25 cellular contexts compared by ENCODE assay signal in genomic region chr1:6300342-6301141, GRCh38. TPM values are rescaled to one million over a fixed set of nuclear protein-coding genes. Genes with fewer than 3 reads are reported as not detected.
DNase-seq lines count a peak whose midpoint lies in the region; ATAC-seq and TF ChIP-seq lines count a peak whose summit lies in the region.
"Had no signal": no experiment of that assay in that cellular context is flagged by ENCODE, and none has a peak within 500 bp of the region (broad histone marks: within the 10 kb centered on the region; RNA-seq: fewer than 3 reads in every experiment).

No MANE protein-coding gene starts in this region.

- H3K4me3 ChIP-seq in breast epithelium = no peak overlapping the region
- H3K4me3 ChIP-seq in upper lobe of right lung = no peak overlapping the region
- H3K4me3 ChIP-seq: BLaER1 treated with 17β-estradiol and CSF1 and Interleukin-3, amounts not matched to agents 10 nM and 100 nM; tibial artery had no signal

- CTCF ChIA-PET in MCF 10A (lab: Yijun Ruan, JAX) = interaction anchor here (0.6 to 0.8 kb wide), 4 partner anchors 35 to 112 kb away, joined by 3 to 8 read pairs (median 4); no protein-coding TSS in a partner anchor

- DNase-seq in MCF 10A (ENCODE audit: unreplicated experiment) = peak; percentile 52
- no peak for DNase-seq in breast epithelium (ENCODE audit: low spot score in 2 of 2)
- DNase-seq in dermis blood vessel endothelial cell = peak; percentile 23
- peak; percentile 22 for DNase-seq in iris pigment epithelial cell (ENCODE audit: low read depth)
- DNase-seq in upper lobe of right lung = no peak
- no peak for DNase-seq in GM19238 (ENCODE audit: insufficient read length, low spot score)
- DNase-seq: 8988T; activated CD4-positive, alpha-beta T cell treated with anti-CD3 and anti-CD28 coated beads, Interleukin-2, amount 50 U/mL, for 48 hours; activated naive CD8-positive, alpha-beta T cell treated with anti-CD3 and anti-CD28 coated beads, Interleukin-2, amount 10 ng/mL, durations not matched to agents 7 days and 5 days; activated T-cell treated with anti-CD3 and anti-CD28 coated beads, Interleukin-2, amount 50 U/mL, for 48 hours; DMS153; head of caudate nucleus; midbrain; NCI-H187 treated with DMSO at 0.1 percent for 48 hours; NCI-H524; stimulated activated CD4-positive, alpha-beta T cell treated with anti-CD3 and anti-CD28 coated beads, Interleukin-4, amount 100 ng/mL, for 24 hours; stimulated activated CD8-positive, alpha-beta memory T cell treated with anti-CD3 and anti-CD28 coated beads, Interleukin-4, amount 100 ng/mL, for 48 hours; tibial artery had no signal

- H3K27me3 Mint-ChIP-seq in MCF 10A (ENCODE audit: insufficient read depth, unreplicated experiment) = no peaks in the 10 kb centered on the region
- H3K27me3 Mint-ChIP-seq: activated naive CD8-positive, alpha-beta T cell treated with anti-CD3 and anti-CD28 coated beads, Interleukin-2, amount 10 ng/mL, durations not matched to agents 7 days and 5 days had no signal

- H3K4me1 Mint-ChIP-seq in MCF 10A (ENCODE audit: insufficient read depth, unreplicated experiment) = peaks cover 49% of the 10 kb centered on the region

- intact Hi-C loops in MCF 10A (cut with micrococcal nuclease) = no loop called here
- intact Hi-C loops in breast epithelium (cut with DNase I; ENCODE audit: low total_unique reads) = no loop called here
- intact Hi-C loops in upper lobe of right lung (cut with DNase I) = no loop called here

- TF ChIP-seq CTCF in MCF 10A (IDR thresholded peaks at IDR 0.05; ENCODE audit: unreplicated experiment) (no peak), breast epithelium (IDR thresholded peaks at IDR 0.05) (no peak), upper lobe of right lung (IDR thresholded peaks at IDR 0.05) (no peak)

- peaks cover 20% of the 10 kb centered on the region for H3K36me3 Mint-ChIP-seq in MCF 10A (ENCODE audit: insufficient read depth, unreplicated experiment)

- H3K9me3 Mint-ChIP-seq in MCF 10A (ENCODE audit: unreplicated experiment) = no peaks in the 10 kb centered on the region
- H3K9me3 Mint-ChIP-seq: activated naive CD8-positive, alpha-beta T cell treated with anti-CD3 and anti-CD28 coated beads, Interleukin-2, amount 10 ng/mL, durations not matched to agents 7 days and 5 days had no signal

- no peaks in the 10 kb centered on the region for H3K4me1 ChIP-seq in breast epithelium
- no peaks in the 10 kb centered on the region for H3K4me1 ChIP-seq in upper lobe of right lung
- H3K4me1 ChIP-seq: tibial artery had no signal

- H3K27ac ChIP-seq in breast epithelium (no peak overlapping the region), upper lobe of right lung (no peak overlapping the region)
- H3K27ac ChIP-seq: BLaER1 treated with 17β-estradiol and CSF1 and Interleukin-3, amounts not matched to agents 10 nM and 100 nM; tibial artery had no signal

- peak overlapping the region; percentile 54 for H3K4me3 Mint-ChIP-seq in MCF 10A (ENCODE audit: unreplicated experiment)
- H3K4me3 Mint-ChIP-seq: activated naive CD8-positive, alpha-beta T cell treated with anti-CD3 and anti-CD28 coated beads, Interleukin-2, amount 10 ng/mL, durations not matched to agents 7 days and 5 days had no signal

- ATAC-seq in upper lobe of right lung (peak; percentile 34), GM18502 (IDR thresholded peaks at IDR 0.05; ENCODE audit: poor library complexity, unreplicated experiment) (no peak), GM18505 (IDR thresholded peaks at IDR 0.05; ENCODE audit: unreplicated experiment) (no peak)

- TF ChIP-seq POLR2A in breast epithelium (IDR thresholded peaks at IDR 0.05) = no peak
- TF ChIP-seq POLR2A in GM18505 (IDR thresholded peaks at IDR 0.05; ENCODE audit: borderline replicate concordance, extremely low read depth, insufficient read depth, insufficient read length) = no peak

- POLR2A ChIA-PET in MCF 10A (lab: Yijun Ruan, JAX) = interaction anchor here (0.7 to 1.2 kb wide), 4 partner anchors 10 to 115 kb away, joined by 3 to 5 read pairs (median 4); no protein-coding TSS in a partner anchor

- BruUV-seq in MCF 10A (replicated peaks; lab: Mats Ljungman, UMichigan) = TSS peak; percentile 63

- no peaks in the 10 kb centered on the region for H3K27me3 ChIP-seq in breast epithelium
- H3K27me3 ChIP-seq in upper lobe of right lung = no peaks in the 10 kb centered on the region
- H3K27me3 ChIP-seq: BLaER1 treated with 17β-estradiol and CSF1 and Interleukin-3, amounts not matched to agents 10 nM and 100 nM; tibial artery had no signal

- H3K36me3 ChIP-seq in breast epithelium (no peaks in the 10 kb centered on the region), upper lobe of right lung (no peaks in the 10 kb centered on the region)
- H3K36me3 ChIP-seq: tibial artery had no signal

- H3K9me3 ChIP-seq in breast epithelium (no peaks in the 10 kb centered on the region), upper lobe of right lung (no peaks in the 10 kb centered on the region)
- H3K9me3 ChIP-seq: tibial artery had no signal

- peak overlapping the region; percentile 55 for H3K27ac Mint-ChIP-seq in MCF 10A (ENCODE audit: low read depth, unreplicated experiment)
- H3K27ac Mint-ChIP-seq: activated naive CD8-positive, alpha-beta T cell treated with anti-CD3 and anti-CD28 coated beads, Interleukin-2, amount 10 ng/mL, durations not matched to agents 7 days and 5 days had no signal

RNA-seq across cellular contexts. Expression of gene GPR153, which starts 39.6 kb away (rescaled TPM):
- total RNA-seq in MCF 10A (2022) = 4.6 and 5.0 TPM in 2 replicates
- 10 to 100 TPM in 1 of 3 donors, 1 to 10 TPM in 2; 5.4 to 34.6 (median 6.6) TPM for total RNA-seq in breast epithelium
- total RNA-seq in dermis blood vessel endothelial cell = 2.2 and 2.8 TPM in 2 replicates
- total RNA-seq in upper lobe of right lung = 16.9 TPM

RNA-seq across cellular contexts. Expression of gene HES3, which starts 56.6 kb away (rescaled TPM):
- total RNA-seq in MCF 10A (2022) = not detected in 2 replicates
- not detected for total RNA-seq in breast epithelium
- total RNA-seq in dermis blood vessel endothelial cell = not detected in 2 replicates
- not detected for total RNA-seq in upper lobe of right lung
- total RNA-seq: activated naive CD8-positive, alpha-beta T cell treated with anti-CD3 and anti-CD28 coated beads, Interleukin-2, amount 10 ng/mL, durations not matched to agents 7 days and 5 days; cardiac septum; kidney epithelial cell; M059J; osteocyte had no signal

Comparison
In these comparisons a context has a peak if more than half of its experiments do, and no peak if none do; other contexts are left out.
1. DNase-seq: peak in MCF 10A (single experiment), dermis blood vessel endothelial cell (single experiment) and iris pigment epithelial cell (single experiment); none in breast epithelium (0 of 2), upper lobe of right lung (single experiment) and GM19238 (single experiment).